Comparison of ENCODE assay signal across 12 cellular contexts in the genomic region with DNA sequence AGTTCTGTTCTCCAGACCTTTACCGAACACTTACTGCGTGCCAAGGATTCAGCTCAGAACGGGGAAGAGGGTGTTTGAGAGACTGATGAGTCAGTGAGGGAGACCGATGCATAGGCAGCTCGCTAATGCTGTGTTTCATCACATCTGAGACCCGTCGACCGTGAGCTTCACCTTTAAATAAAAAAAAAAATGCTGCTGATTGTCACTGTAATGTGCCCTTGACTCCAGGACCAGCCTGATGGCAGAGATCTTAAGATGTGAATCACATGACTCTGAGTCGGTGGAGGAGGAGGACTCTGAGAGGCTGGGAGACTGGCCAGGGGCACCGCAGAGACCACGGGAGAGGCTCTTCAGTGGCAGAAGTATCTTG. TPM values are rescaled to one million over a fixed set of nuclear protein-coding genes. Genes with fewer than 3 reads are reported as not detected.
DNase-seq lines count a peak whose midpoint lies in the region; ATAC-seq, FAIRE-seq and TF ChIP-seq lines count a peak whose summit lies in the region.
"Had no signal": no experiment of that assay in that cellular context is flagged by ENCODE, and none has a peak within 500 bp of the region (broad histone marks: within the 10 kb centered on the region; RNA-seq: fewer than 3 reads in every experiment).

No MANE protein-coding gene starts in this region.

- no peak overlapping the region for H2AFZ ChIP-seq in Karpas-422 (ENCODE audit: low read length)
- H2AFZ ChIP-seq: PC-9 had no signal

- H3K9ac ChIP-seq in Karpas-422 (ENCODE audit: low read length), result no peak overlapping the region

- H3K9me3 ChIP-seq in Karpas-422 (ENCODE audit: low read length), result no peaks in the 10 kb centered on the region

- no peak overlapping the region for H3K4me3 ChIP-seq in epithelial cell of esophagus (ENCODE audit: low read length)
- H3K4me3 ChIP-seq in Karpas-422 (ENCODE audit: low read length), result no peak overlapping the region
- H3K4me3 ChIP-seq: PC-9 had no signal

- no peaks in the 10 kb centered on the region for H3K36me3 ChIP-seq in Karpas-422 (ENCODE audit: insufficient read depth, low read length)

- H3K4me1 ChIP-seq in Karpas-422 (ENCODE audit: low read length), result peaks cover 15% of the 10 kb centered on the region

- FAIRE-seq in RCC 7860 (lab: Jason Lieb, UNC), result peak; percentile 94

- no peaks in the 10 kb centered on the region for H3K9me2 ChIP-seq in Karpas-422 (replicated peaks; ENCODE audit: insufficient read depth, low read length)

- H3K4me2 ChIP-seq in Karpas-422 (ENCODE audit: low read depth, low read length, poor library complexity, severe bottlenecking), result no peak overlapping the region
- H3K4me2 ChIP-seq: PC-9 had no signal

- DNase-seq in CD1c-positive myeloid dendritic cell (ENCODE audit: extremely low spot score) (peak; percentile 53), RCC 7860 (ENCODE audit: low spot score) (peak; percentile 89), epithelial cell of esophagus (ENCODE audit: low read depth) (peak; percentile 94), non-pigmented ciliary epithelial cell (ENCODE audit: low read depth) (peak; percentile 61), Karpas-422 (no peak), NCI-H2029 (lab: John Stamatoyannopoulos, UW) (no peak), pons (ENCODE audit: low spot score) (no peak)
- DNase-seq: activated CD4-positive, CD25-positive, alpha-beta regulatory T cell treated with anti-CD3 and anti-CD28 coated beads, Interleukin-2, amount 50 U/mL, for 72 hours; NCI-H1417 treated with DMSO at 0.1 percent for 48 hours; PC-9; stimulated activated naive CD8-positive, alpha-beta T cell treated with anti-CD3 and anti-CD28 coated beads, Interleukin-15, amount 100 ng/mL, for 72 hours had no signal

- no peak overlapping the region for H3K27ac ChIP-seq in Karpas-422 (ENCODE audit: low read length)
- H3K27ac ChIP-seq: PC-9 had no signal

- no peak for TF ChIP-seq CTCF in epithelial cell of esophagus (IDR thresholded peaks at IDR 0.05; ENCODE audit: insufficient read depth, low read depth, low read length, missing control alignments)

- H3K27me3 ChIP-seq in Karpas-422 (ENCODE audit: low read length), result no peaks in the 10 kb centered on the region

- no peaks in the 10 kb centered on the region for H4K20me1 ChIP-seq in Karpas-422 (ENCODE audit: insufficient read depth, low read depth, low read length)

- H3K79me2 ChIP-seq in Karpas-422 (ENCODE audit: low read length), result no peaks in the 10 kb centered on the region

- ATAC-seq in HG02759 (IDR thresholded peaks at IDR 0.05; ENCODE audit: unreplicated experiment), result no peak
- ATAC-seq: stimulated activated naive CD8-positive, alpha-beta T cell treated with anti-CD3 and anti-CD28 coated beads, Interleukin-15, amount 100 ng/mL, for 72 hours had no signal

RNA-seq across cellular contexts. Expression of gene SPSB1, which starts 28.8 kb away (rescaled TPM):
- total RNA-seq in Karpas-422 (2014; rRNA removed; shearing (Covaris generic); ENCODE audit: low replicate concordance), result not detected in 2 replicates

Comparison
In these comparisons a context has a peak if more than half of its experiments do, and no peak if none do; other contexts are left out.
1. DNase-seq: peak in CD1c-positive myeloid dendritic cell (single experiment), RCC 7860 (single experiment), epithelial cell of esophagus (single experiment) and non-pigmented ciliary epithelial cell (single experiment); none in Karpas-422 (single experiment), NCI-H2029 (single experiment) and pons (single experiment).